In the genomic region with DNA sequence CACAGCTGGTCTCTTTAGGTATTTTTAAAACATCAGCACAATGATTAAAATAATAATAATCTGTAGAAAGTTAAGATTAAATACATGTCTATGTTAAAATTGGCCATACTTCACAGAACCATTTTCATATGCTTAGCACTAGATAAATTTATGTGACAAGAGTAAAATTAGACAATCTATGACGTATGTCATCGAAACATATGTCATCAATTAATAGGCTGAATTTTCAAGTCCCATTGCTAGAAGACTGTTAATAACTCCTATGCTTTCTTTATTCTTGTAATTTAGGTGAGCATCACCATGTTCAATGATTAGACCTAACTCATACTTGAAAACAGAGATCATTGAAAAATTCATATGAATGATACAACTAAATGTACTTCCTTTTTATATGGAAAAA, we compare ENCODE assay signal across 18 cellular contexts.
DNase-seq lines count a peak whose midpoint lies in the region; ATAC-seq, FAIRE-seq and TF ChIP-seq lines count a peak whose summit lies in the region.
"Had no signal": no experiment of that assay in that cellular context is flagged by ENCODE, and none has a peak within 500 bp of the region (broad histone marks: within the 10 kb centered on the region; RNA-seq: fewer than 3 reads in every experiment).

No MANE protein-coding gene starts in this region.

- H2AFZ ChIP-seq in HepG2 (ENCODE audit: low read length) (no peak overlapping the region), Loucy (ENCODE audit: low read length) (no peak overlapping the region)

- DNase-seq in HepG2 (ENCODE audit: low spot score) (no peak), right lobe of liver (no peak), Right ventricle myocardium inferior (ENCODE audit: missing footprints) (no peak), ecto neural progenitor cell (ENCODE audit: low spot score) (no peak), CD14-positive monocyte (ENCODE audit: low spot score) (no peak)
- DNase-seq in naive thymus-derived CD4-positive, alpha-beta T cell = no peak
- DNase-seq: C1 segment of cervical spinal cord; Calu3; CD4-positive, CD25-positive, alpha-beta regulatory T cell; COR-L47; DND-41; GOT3; HFFc6 had no signal

- H4K20me1 ChIP-seq in HepG2 (ENCODE audit: insufficient read depth, low read length) (no peaks in the 10 kb centered on the region), Loucy (ENCODE audit: insufficient read depth, low read length, poor library complexity, severe bottlenecking) (no peaks in the 10 kb centered on the region)

- peaks cover 20 to 47% (median 38%) of the 10 kb centered on the region in 7 donors for H3K4me1 Mint-ChIP-seq in naive thymus-derived CD4-positive, alpha-beta T cell
- H3K4me1 Mint-ChIP-seq in CD14-positive monocyte = peaks cover 39% of the 10 kb centered on the region

- no peaks in the 10 kb centered on the region for H3K9me2 ChIP-seq in Loucy (replicated peaks; ENCODE audit: low read depth, low read length)

- peak overlapping the region in 5 of 10 donors; percentile 45 to 83 (median 59) for H3K4me3 Mint-ChIP-seq in naive thymus-derived CD4-positive, alpha-beta T cell
- H3K4me3 Mint-ChIP-seq in CD14-positive monocyte = no peak overlapping the region
- H3K4me3 Mint-ChIP-seq: HFFc6 had no signal

- intact Hi-C loops in HepG2 (cut with micrococcal nuclease; ENCODE audit: unreplicated experiment) (no loop called here), right lobe of liver (cut with DNase I) (no loop called here), Right ventricle myocardium inferior (cut with DNase I) (no loop called here), CD14-positive monocyte (cut with micrococcal nuclease) (no loop called here)
- intact Hi-C loops in naive thymus-derived CD4-positive, alpha-beta T cell (cut with micrococcal nuclease) = loop anchor here in 1 of 2 donors (5.0 to 10.0 kb wide), 4 partner anchors 59 to 578 kb away; no protein-coding TSS in a partner anchor

- H3K9me3 Mint-ChIP-seq in naive thymus-derived CD4-positive, alpha-beta T cell = peaks cover 0 to 11% (median 3%) of the 10 kb centered on the region in 11 donors
- H3K9me3 Mint-ChIP-seq in CD14-positive monocyte = peaks cover 0 to 6% (median 2%) of the 10 kb centered on the region in 7 donors
- H3K9me3 Mint-ChIP-seq: HFFc6 had no signal

- H3K27me3 ChIP-seq in HepG2 (ENCODE audit: control insufficient read depth in 1 of 2, insufficient read depth in 2 of 2, low read length in 2 of 2) (no peaks in the 10 kb centered on the region), right lobe of liver (no peaks in the 10 kb centered on the region), Loucy (ENCODE audit: insufficient read depth, low read length, poor library complexity, severe bottlenecking) (no peaks in the 10 kb centered on the region)
- no peaks in the 10 kb centered on the region for H3K27me3 ChIP-seq in naive thymus-derived CD4-positive, alpha-beta T cell (ENCODE audit: control insufficient read depth in 2 of 2, insufficient read depth in 2 of 2, low read length in 2 of 2)

- H3K27ac Mint-ChIP-seq in naive thymus-derived CD4-positive, alpha-beta T cell = peak overlapping the region in 6 of 9 donors; percentile 1 to 87 (median 63)
- no peak overlapping the region for H3K27ac Mint-ChIP-seq in CD14-positive monocyte
- H3K27ac Mint-ChIP-seq: HFFc6 had no signal

- TF ChIP-seq EP300 in HepG2 (IDR thresholded peaks at IDR 0.05; ENCODE audit: low read depth in 2 of 2, low read length in 2 of 2) (no peak), HepG2 (CRISPR knock-in tag; IDR thresholded peaks at IDR 0.05; ENCODE audit: borderline replicate concordance) (no peak)

- no peaks in the 10 kb centered on the region for H3K79me2 ChIP-seq in HepG2 (ENCODE audit: insufficient read depth, low read length)
- no peaks in the 10 kb centered on the region for H3K79me2 ChIP-seq in Loucy (ENCODE audit: insufficient read depth, low read length)

- H3F3A ChIP-seq in Loucy (ENCODE audit: low read depth) = 0 out of 2 replicates have a peak, but pooled peaks cover 4% of the 10 kb centered on the region

- TF ChIP-seq CTCF in HepG2 (CRISPR knock-in tag; IDR thresholded peaks at IDR 0.05) (no peak), right lobe of liver (IDR thresholded peaks at IDR 0.05) (no peak), Loucy (conservative IDR thresholded peaks at IDR 0.05; ENCODE audit: low read length) (no peak), CD14-positive monocyte (IDR thresholded peaks at IDR 0.05) (no peak)

- TF ChIP-seq POLR2A in HepG2 (IDR thresholded peaks at IDR 0.05; ENCODE audit: insufficient read depth in 1 of 2, low read depth in 2 of 2, low read length in 2 of 2) (no peak), right lobe of liver (IDR thresholded peaks at IDR 0.05) (no peak)

- no peaks in the 10 kb centered on the region for H3K27me3 Mint-ChIP-seq in naive thymus-derived CD4-positive, alpha-beta T cell
- H3K27me3 Mint-ChIP-seq in CD14-positive monocyte (ENCODE audit: low read depth in 3 of 3) = peaks cover 0 to 2% (median 0%) of the 10 kb centered on the region in 3 donors

- H3K36me3 ChIP-seq in HepG2 (replicated peaks in 1 of 2; ENCODE audit: control insufficient read depth in 1 of 2, insufficient read depth in 2 of 2, low read length in 2 of 2) = no peaks in the 10 kb centered on the region
- H3K36me3 ChIP-seq in right lobe of liver = no peaks in the 10 kb centered on the region
- no peaks in the 10 kb centered on the region for H3K36me3 ChIP-seq in Loucy (ENCODE audit: insufficient read depth, low read length)
- no peaks in the 10 kb centered on the region for H3K36me3 ChIP-seq in naive thymus-derived CD4-positive, alpha-beta T cell (ENCODE audit: control insufficient read depth in 2 of 3, insufficient read depth in 3 of 3, low read length in 3 of 3)
- H3K36me3 ChIP-seq: HAP-1 had no signal

- POLR2A ChIA-PET in HepG2 (lab: Yijun Ruan, JAX) = no interaction called here
- POLR2A ChIA-PET in naive thymus-derived CD4-positive, alpha-beta T cell (lab: Charles Lee) = interaction anchor here (1.4 kb wide), 1 partner anchor 10 kb away, joined by 5 read pairs; no protein-coding TSS in a partner anchor

- ATAC-seq in HepG2 (no peak), right lobe of liver (no peak), Right ventricle myocardium inferior (no peak)
- ATAC-seq in naive thymus-derived CD4-positive, alpha-beta T cell = no peak

- no peak overlapping the region for H3K4me3 ChIP-seq in HepG2 (replicated peaks in 1 of 3; ENCODE audit: insufficient read depth in 1 of 3, low read depth in 2 of 3, low read length in 3 of 3)
- H3K4me3 ChIP-seq in right lobe of liver = no peak overlapping the region
- H3K4me3 ChIP-seq in Loucy (ENCODE audit: low read length, poor library complexity, severe bottlenecking) = peak overlapping the region; percentile 9
- H3K4me3 ChIP-seq in naive thymus-derived CD4-positive, alpha-beta T cell (ENCODE audit: low read length) = no peak overlapping the region
- H3K4me3 ChIP-seq: HAP-1 had no signal

- BruUV-seq in HepG2 (replicated peaks; lab: Mats Ljungman, UMichigan) = no TSS peak

- H3K27ac ChIP-seq in HepG2 (ENCODE audit: extremely low read length, insufficient read depth, low read length) = no peak overlapping the region
- no peak overlapping the region for H3K27ac ChIP-seq in right lobe of liver
- H3K27ac ChIP-seq in naive thymus-derived CD4-positive, alpha-beta T cell (ENCODE audit: low read depth, low read length) = no peak overlapping the region

- H3K9me3 ChIP-seq in HepG2 (ENCODE audit: low read length) = no peaks in the 10 kb centered on the region
- no peaks in the 10 kb centered on the region for H3K9me3 ChIP-seq in right lobe of liver
- no peaks in the 10 kb centered on the region for H3K9me3 ChIP-seq in Loucy (ENCODE audit: insufficient read depth, low read depth, low read length)
- H3K9me3 ChIP-seq in naive thymus-derived CD4-positive, alpha-beta T cell (ENCODE audit: control insufficient read depth in 2 of 3, low read length in 3 of 3) = no peaks in the 10 kb centered on the region
- H3K9me3 ChIP-seq: HAP-1 had no signal

- no peak overlapping the region for H3K9ac ChIP-seq in HepG2 (ENCODE audit: insufficient read depth, low read depth, low read length)
- no peak overlapping the region for H3K9ac ChIP-seq in Loucy (ENCODE audit: low read depth, low read length, poor library complexity, severe bottlenecking)

- peaks cover 0 to 6% (median 3%) of the 10 kb centered on the region in 5 donors for H3K36me3 Mint-ChIP-seq in naive thymus-derived CD4-positive, alpha-beta T cell
- H3K36me3 Mint-ChIP-seq in CD14-positive monocyte = no peaks in the 10 kb centered on the region
- H3K36me3 Mint-ChIP-seq: CD4-positive, CD25-positive, alpha-beta regulatory T cell had no signal

- WGBS in HepG2 (ENCODE audit: low lambda C conversion rate) = 21% methylated on average over 2 of the region's 2 CpGs
- 97% methylated on average over 2 of the region's 2 CpGs for WGBS in right lobe of liver (ENCODE audit: insufficient coverage, low coverage, low lambda C conversion rate, missing lambda C conversion rate)

- H3K4me2 ChIP-seq in HepG2 (ENCODE audit: low read depth, low read length) (no peak overlapping the region), Loucy (ENCODE audit: low read depth, low read length, poor library complexity, severe bottlenecking) (peak overlapping the region; percentile 64)

- in situ Hi-C loops in HepG2 (cut with HindIII; ENCODE audit: extremely low pct_ligation_motif_present, low pct_unique_long_range_greater_than_20kb) = no loop called here

- FAIRE-seq in HepG2 (lab: Jason Lieb, UNC) = no peak
- FAIRE-seq: G401.6, GM12892, H54 had no signal

- CTCF ChIA-PET in HepG2 (lab: Yijun Ruan, JAX; ENCODE audit: low intra/inter-chr PET ratio, low total read pairs) = no interaction called here
- CTCF ChIA-PET in naive thymus-derived CD4-positive, alpha-beta T cell (lab: Charles Lee) = no interaction called here

- no peaks in the 10 kb centered on the region for H3K4me1 ChIP-seq in HepG2 (ENCODE audit: insufficient read depth, low read length)
- H3K4me1 ChIP-seq in right lobe of liver = peaks cover 0 to 11% (median 0%) of the 10 kb centered on the region in 4 donors
- peaks cover 45% of the 10 kb centered on the region for H3K4me1 ChIP-seq in Loucy (ENCODE audit: insufficient read depth, low read length, poor library complexity, severe bottlenecking)
- H3K4me1 ChIP-seq in naive thymus-derived CD4-positive, alpha-beta T cell (ENCODE audit: control insufficient read depth in 2 of 2, insufficient read depth in 2 of 2, low read length in 2 of 2) = peaks cover 19 to 29% of the 10 kb centered on the region in 2 donors
- H3K4me1 ChIP-seq: HAP-1 had no signal

- TF ChIP-seq RAD21 in HepG2 (CRISPR knock-in tag; IDR thresholded peaks at IDR 0.05) = no peak

TF ChIP-seq in HepG2, 621 proteins besides CTCF, POLR2A, EP300 and RAD21:
- TF ChIP-seq CREB1 (IDR thresholded peaks at IDR 0.05) = peak; percentile 81
- no peak for TF ChIP-seq CREB1 (CRISPR knock-in tag; IDR thresholded peaks at IDR 0.05)
- TF ChIP-seq MZF1 (CRISPR knock-in tag; IDR thresholded peaks at IDR 0.05; ENCODE audit: borderline replicate concordance) = no peak
TF ChIP-seq in HepG2: peak in this region for 1.

Comparison
In these comparisons a context has a peak if more than half of its experiments do, and no peak if none do; other contexts are left out.
1. H3K27ac Mint-ChIP-seq: peak in naive thymus-derived CD4-positive, alpha-beta T cell (6 of 9); none in CD14-positive monocyte (0 of 7).